25 cellular contexts compared by ENCODE assay signal in the genomic region with DNA sequence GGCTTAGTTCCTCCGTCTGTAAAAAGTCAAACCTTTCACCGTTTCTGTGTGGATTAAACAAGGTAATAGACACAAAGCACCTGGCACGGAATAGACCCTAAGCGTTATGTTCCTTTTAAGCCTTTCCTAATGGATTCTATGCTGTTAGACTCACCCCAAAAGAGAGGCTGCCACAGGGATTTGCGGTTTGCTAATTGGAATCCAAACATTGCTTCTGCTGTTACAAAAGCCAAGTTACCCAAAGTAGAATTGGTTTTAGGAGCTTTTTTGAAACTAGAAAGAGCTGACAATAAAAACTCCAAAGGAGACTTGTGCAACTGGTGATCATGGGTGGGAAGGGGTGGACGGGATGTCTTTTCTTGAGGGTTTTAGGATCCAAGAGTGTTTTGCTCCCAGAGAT.
DNase-seq lines count a peak whose midpoint lies in the region; ATAC-seq and TF ChIP-seq lines count a peak whose summit lies in the region.
"Had no signal": no experiment of that assay in that cellular context is flagged by ENCODE, and none has a peak within 500 bp of the region (broad histone marks: within the 10 kb centered on the region; RNA-seq: fewer than 3 reads in every experiment).

No MANE protein-coding gene starts in this region.

- intact Hi-C loops in Right ventricle myocardium inferior (cut with DNase I) (no loop called here), Right ventricle myocardium superior (cut with DNase I) (loop anchor here (2.0 kb wide), 1 partner anchor 258 kb away; no protein-coding TSS in a partner anchor)

- H3K9me3 ChIP-seq in adipocyte (ENCODE audit: control insufficient read depth, low read length) = peaks cover 5% of the 10 kb centered on the region
- H3K9me3 ChIP-seq: BLaER1 treated with 17β-estradiol and CSF1 and Interleukin-3, amounts not matched to agents 10 nM and 100 nM had no signal

- H3K27ac ChIP-seq in caudate nucleus (ENCODE audit: low read depth, low read length) = no peak overlapping the region
- H3K27ac ChIP-seq: BLaER1 treated with 17β-estradiol and CSF1 and Interleukin-3, amounts not matched to agents 10 nM and 100 nM; PC-9 had no signal

- CTCF ChIA-PET in HEK293T (lab: Yijun Ruan, JAX) = no interaction called here

- H3K4me3 Mint-ChIP-seq in nephron progenitor cell = no peak overlapping the region
- H3K4me3 Mint-ChIP-seq: CD4-positive, alpha-beta T cell had no signal

- H3K4me1 ChIP-seq in adipocyte (ENCODE audit: control insufficient read depth, insufficient read depth, low read length) = peaks cover 6% of the 10 kb centered on the region

- peaks cover 50% of the 10 kb centered on the region for H3K27me3 ChIP-seq in adipocyte (replicated peaks; ENCODE audit: control insufficient read depth, insufficient read depth, low read length)
- H3K27me3 ChIP-seq: BLaER1 treated with 17β-estradiol and CSF1 and Interleukin-3, amounts not matched to agents 10 nM and 100 nM had no signal

- H3K36me3 ChIP-seq in adipocyte (ENCODE audit: control insufficient read depth, insufficient read depth, low read length, severe bottlenecking) = no peaks in the 10 kb centered on the region
- H3K36me3 ChIP-seq: BLaER1 treated with 17β-estradiol and CSF1 and Interleukin-3, amounts not matched to agents 10 nM and 100 nM had no signal

- DNase-seq in Right ventricle myocardium inferior (ENCODE audit: missing footprints) (peak; percentile 8), Right ventricle myocardium superior (no peak), adipocyte (ENCODE audit: low read depth) (peak; percentile 7), nephron progenitor cell (no peak), activated gamma-delta T cell (lab: John Stamatoyannopoulos, UW) (no peak), HEK293T (ENCODE audit: extremely low spot score) (no peak), caudate nucleus (lab: John Stamatoyannopoulos, UW) (no peak)
- DNase-seq: 8988T; ACHN; CD4-positive, alpha-beta T cell; EL; GDM1; HCEC 1CT; NCI-H1092; NCI-H1436; NCI-H187; NCI-H2081 treated with DMSO at 0.1 percent for 48 hours; NCI-H2171; NCI-H226; NCI-H510A; PC-9; SHP77 had no signal

- H3K27me3 Mint-ChIP-seq in nephron progenitor cell (ENCODE audit: low read depth, poor library complexity) = peaks cover 19% of the 10 kb centered on the region

- H3K36me3 Mint-ChIP-seq in nephron progenitor cell (ENCODE audit: low read depth) = no peaks in the 10 kb centered on the region

- H3K9ac ChIP-seq in adipocyte (ENCODE audit: low read length) = no peak overlapping the region

- H3K27ac Mint-ChIP-seq in nephron progenitor cell = peak overlapping the region; percentile 51
- H3K27ac Mint-ChIP-seq: CD4-positive, alpha-beta T cell had no signal

- H3K9me3 Mint-ChIP-seq in nephron progenitor cell = no peaks in the 10 kb centered on the region
- H3K9me3 Mint-ChIP-seq: CD4-positive, alpha-beta T cell had no signal

- no peak overlapping the region for H3K4me3 ChIP-seq in adipocyte (ENCODE audit: low read length)
- H3K4me3 ChIP-seq: BLaER1 treated with 17β-estradiol and CSF1 and Interleukin-3, amounts not matched to agents 10 nM and 100 nM; GM12878; PC-9 had no signal

- H3K4me1 Mint-ChIP-seq in nephron progenitor cell = peaks cover 19% of the 10 kb centered on the region

- no peak for TF ChIP-seq CTCF in nephron progenitor cell (IDR thresholded peaks at IDR 0.05)

- no peak for ATAC-seq in Right ventricle myocardium inferior
- ATAC-seq in Right ventricle myocardium superior (ENCODE audit: poor library complexity) = no peak
- ATAC-seq: GM12878, HepG2 had no signal

- POLR2A ChIA-PET in HEK293T (lab: Yijun Ruan, JAX) = no interaction called here

TF ChIP-seq in HEK293T, 16 proteins besides CTCF, POLR2A, EP300 and RAD21:
- TF ChIP-seq ARNT (IDR thresholded peaks at IDR 0.05) (no peak), PKNOX1 (IDR thresholded peaks at IDR 0.05) (no peak), FOXK2 (IDR thresholded peaks at IDR 0.05) (no peak), TARDBP (IDR thresholded peaks at IDR 0.05) (no peak), SP1 (IDR thresholded peaks at IDR 0.05) (no peak)

Comparison
In these comparisons a context has a peak if more than half of its experiments do, and no peak if none do; other contexts are left out.
1. DNase-seq: peak in Right ventricle myocardium inferior (single experiment) and adipocyte (single experiment); none in Right ventricle myocardium superior (single experiment), nephron progenitor cell (single experiment), activated gamma-delta T cell (single experiment), HEK293T (single experiment) and caudate nucleus (0 of 61).